In genomic region chr3:181568693-181569092, GRCh38 we compare ENCODE assay signal across 34 cellular contexts.
"Had no signal": no experiment of that assay in that cellular context is flagged by ENCODE, and none has a peak within 500 bp of the region (broad histone marks: within the 10 kb centered on the region; RNA-seq: fewer than 3 reads in every experiment).

No MANE protein-coding gene starts in this region.

- H3K27me3 Mint-ChIP-seq: activated B cell treated with CpG ODN at 0.5 μM for 24 hours; activated CD8-positive, alpha-beta T cell treated with anti-CD3 and anti-CD28 coated beads for 36 hours; activated naive CD8-positive, alpha-beta T cell; activated T-helper 17 cell treated with anti-CD3 and anti-CD28 coated beads, Interleukin-2, amount 50 U/mL, for 72 hours; T-helper 17 cell had no signal

- H3K4me3 ChIP-seq: esophagus muscularis mucosa, gastroesophageal sphincter had no signal

- H3K27ac ChIP-seq: brain microvascular endothelial cell, esophagus muscularis mucosa, gastroesophageal sphincter, WERI-Rb-1 had no signal

- ATAC-seq: activated CD4-positive, CD25-positive, alpha-beta regulatory T cell treated with anti-CD3 and anti-CD28 coated beads, Interleukin-2, amount 50 U/mL, for 24 hours; activated CD8-positive, alpha-beta T cell treated with anti-CD3 and anti-CD28 coated beads for 36 hours; activated T-cell treated with anti-CD3 and anti-CD28 coated beads, Interleukin-2, amount 50 U/mL, for 4 hours; activated T-helper 17 cell treated with anti-CD3 and anti-CD28 coated beads, Interleukin-2, amount 50 U/mL, for 72 hours; gastroesophageal sphincter; T-helper 17 cell had no signal

- H3K4me1 Mint-ChIP-seq: activated B cell treated with CpG ODN at 0.5 μM for 24 hours; activated T-helper 17 cell treated with anti-CD3 and anti-CD28 coated beads, Interleukin-2, amount 50 U/mL, for 72 hours; T-helper 17 cell had no signal

- H3K9me3 ChIP-seq: esophagus muscularis mucosa, gastroesophageal sphincter had no signal

- H3K4me1 ChIP-seq: esophagus muscularis mucosa, gastroesophageal sphincter had no signal

- H3K36me3 Mint-ChIP-seq: activated naive CD8-positive, alpha-beta T cell had no signal

- H3K27me3 ChIP-seq: brain microvascular endothelial cell, esophagus muscularis mucosa, gastroesophageal sphincter had no signal

- H3K36me3 ChIP-seq: brain microvascular endothelial cell, esophagus muscularis mucosa, gastroesophageal sphincter, WERI-Rb-1 had no signal

- FAIRE-seq: astrocyte, colon, endometrium, endothelial cell of umbilical vein had no signal

- H3K9me3 Mint-ChIP-seq: activated B cell treated with CpG ODN at 0.5 μM for 24 hours; T-helper 2 cell treated with Interferon-gamma antibody and Interleukin-4, amounts not matched to agents 5 μg/mL and 100 μg/mL, for 36 hours had no signal

- DNase-seq: activated B cell treated with CpG ODN at 0.5 μM for 24 hours; activated CD4-positive, alpha-beta T cell treated with anti-CD3 and anti-CD28 coated beads for 48 hours; activated CD4-positive, alpha-beta T cell treated with anti-CD3 and anti-CD28 coated beads, Interleukin-2, amount 50 U/mL, for 1 hour; activated CD4-positive, alpha-beta T cell treated with anti-CD3 and anti-CD28 coated beads, Interleukin-2, amount 50 U/mL, for 48 hours; activated CD8-positive, alpha-beta memory T cell treated with anti-CD3 and anti-CD28 coated beads for 24 hours; activated CD8-positive, alpha-beta T cell treated with anti-CD3 and anti-CD28 coated beads for 36 hours; activated effector memory CD4-positive, alpha-beta T cell treated with Interleukin-2 at 50 U/mL for 16 hours; activated gamma-delta T cell treated with Interleukin-2 at 50 U/mL for 16 hours; activated naive CD4-positive, alpha-beta T cell treated with anti-CD3 and anti-CD28 coated beads, Interleukin-2, amount 50 U/mL, for 16 hours; activated naive CD4-positive, alpha-beta T cell treated with Interleukin-2 at 50 U/mL for 16 hours; activated T-cell treated with anti-CD3 and anti-CD28 coated beads, Interleukin-2, amount 50 U/mL, for 4 hours; amniotic stem cell; anterior cingulate cortex; brain microvascular endothelial cell; caudate nucleus; cortex of kidney; dermis blood vessel endothelial cell; effector CD8-positive, alpha-beta T cell; erythroblast; foreskin melanocyte; T-helper 1 cell; T-helper 17 cell; T1000; WERI-Rb-1 had no signal

- H3K4me3 Mint-ChIP-seq: activated B cell treated with CpG ODN at 0.5 μM for 24 hours; activated CD8-positive, alpha-beta T cell treated with anti-CD3 and anti-CD28 coated beads for 36 hours; activated naive CD8-positive, alpha-beta T cell; activated T-cell treated with anti-CD3 and anti-CD28 coated beads, Interleukin-2, amount 50 U/mL, for 4 hours; activated T-helper 17 cell treated with anti-CD3 and anti-CD28 coated beads, Interleukin-2, amount 50 U/mL, for 72 hours; T-helper 17 cell; T-helper 2 cell treated with Interferon-gamma antibody and Interleukin-4, amounts not matched to agents 5 μg/mL and 100 μg/mL, for 36 hours had no signal

- H3K27ac Mint-ChIP-seq: activated B cell treated with CpG ODN at 0.5 μM for 24 hours; activated CD8-positive, alpha-beta T cell treated with anti-CD3 and anti-CD28 coated beads for 36 hours; activated naive CD8-positive, alpha-beta T cell; activated T-helper 17 cell treated with anti-CD3 and anti-CD28 coated beads, Interleukin-2, amount 50 U/mL, for 72 hours; T-helper 17 cell; T-helper 2 cell treated with Interferon-gamma antibody and Interleukin-4, amounts not matched to agents 5 μg/mL and 100 μg/mL, for 36 hours had no signal
